ENCODE assay signal across 17 cellular contexts in the genomic region with DNA sequence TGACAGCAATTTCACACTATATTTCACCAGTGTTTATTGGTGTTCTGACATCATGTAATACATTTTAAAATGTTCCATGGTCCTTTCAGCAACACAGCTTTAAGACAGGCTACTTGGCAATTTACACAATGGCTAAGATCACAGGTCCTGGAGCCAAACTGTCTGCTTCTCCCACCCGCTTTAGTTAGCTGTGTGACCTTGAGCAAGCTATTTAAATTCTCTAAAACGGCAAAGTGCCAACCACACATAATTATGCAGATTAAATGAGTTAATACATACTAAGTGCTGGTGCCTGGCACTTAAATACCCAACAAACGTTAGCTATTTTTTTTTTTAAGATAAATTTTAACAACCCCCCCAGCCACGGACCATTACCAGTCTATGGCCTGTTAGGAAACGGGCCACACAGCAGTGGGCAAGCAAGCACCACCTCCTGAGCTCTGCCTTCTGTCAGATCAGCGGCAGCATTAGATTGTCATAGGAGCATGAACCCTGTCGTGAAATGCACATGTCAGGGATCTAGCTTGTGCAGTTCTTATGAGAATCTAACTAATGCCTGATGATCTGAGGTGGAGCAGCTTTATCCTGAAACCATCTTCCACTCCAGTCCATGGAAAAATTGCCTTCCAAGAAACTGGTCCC. TPM values are rescaled to one million over a fixed set of nuclear protein-coding genes. Genes with fewer than 3 reads are reported as not detected.
DNase-seq lines count a peak whose midpoint lies in the region; ATAC-seq and TF ChIP-seq lines count a peak whose summit lies in the region.
"Had no signal": no experiment of that assay in that cellular context is flagged by ENCODE, and none has a peak within 500 bp of the region (broad histone marks: within the 10 kb centered on the region; RNA-seq: fewer than 3 reads in every experiment).

No MANE protein-coding gene starts in this region.

- no peaks in the 10 kb centered on the region for H3K9me2 ChIP-seq in hepatocyte (replicated peaks; ENCODE audit: insufficient read depth)

- no peak overlapping the region for H2AFZ ChIP-seq in hepatocyte

- DNase-seq in cerebellar cortex (ENCODE audit: low spot score), result peak; percentile 75
- DNase-seq in left ventricle myocardium superior, result no peak
- peak; percentile 48 for DNase-seq in testis
- no peak for DNase-seq in hepatocyte (ENCODE audit: low spot score)
- no peak for DNase-seq in lower leg skin (ENCODE audit: low spot score in 2 of 2)
- DNase-seq: AML-193, DMS79 treated with DMSO at 0.1 percent for 48 hours, NCI-H1417 treated with DMSO at 0.1 percent for 48 hours, NCI-H187 treated with DMSO at 0.1 percent for 48 hours, NCI-H2227 treated with DMSO at 0.1 percent for 48 hours, NCI-H510A treated with DMSO at 0.1 percent for 48 hours, NCI-H82, OCI-M1 had no signal

- TF ChIP-seq CTCF in HEK293 (tag by site-specific recombination; IDR thresholded peaks at IDR 0.05) (no peak), testis (IDR thresholded peaks at IDR 0.05) (no peak), hepatocyte (IDR thresholded peaks at IDR 0.05; ENCODE audit: poor library complexity) (no peak), lower leg skin (IDR thresholded peaks at IDR 0.05) (no peak)

- no peak overlapping the region for H3K4me3 ChIP-seq in HEK293 (ENCODE audit: low read depth, low read length)
- no peak overlapping the region for H3K4me3 ChIP-seq in testis
- H3K4me3 ChIP-seq in hepatocyte, result no peak overlapping the region
- H3K4me3 ChIP-seq in lower leg skin (ENCODE audit: low read depth, poor library complexity, severe bottlenecking), result no peak overlapping the region

- TF ChIP-seq POLR2A in testis (IDR thresholded peaks at IDR 0.05), result no peak
- TF ChIP-seq POLR2A in lower leg skin (IDR thresholded peaks at IDR 0.05), result no peak

- WGBS in testis, 2 donors, result 42 to 72% methylated on average over 7 of the region's 7 CpGs
- WGBS in hepatocyte (ENCODE audit: low lambda C conversion rate, missing lambda C conversion rate), result 85% methylated on average over 7 of the region's 7 CpGs
- 72 to 77% methylated on average over 7 of the region's 7 CpGs for WGBS in lower leg skin, 2 donors

- no peaks in the 10 kb centered on the region for H3K4me1 ChIP-seq in HEK293 (ENCODE audit: control insufficient read depth, insufficient read depth, low read length)
- H3K4me1 ChIP-seq in testis, result no peaks in the 10 kb centered on the region
- no peaks in the 10 kb centered on the region for H3K4me1 ChIP-seq in hepatocyte (ENCODE audit: insufficient read depth)

- ATAC-seq in left ventricle myocardium superior (peak; percentile 81), GM18502 (IDR thresholded peaks at IDR 0.05; ENCODE audit: poor library complexity, unreplicated experiment) (no peak)

- H3K27me3 ChIP-seq in testis (no peaks in the 10 kb centered on the region), hepatocyte (no peaks in the 10 kb centered on the region)

- H3K27ac ChIP-seq in HEK293 (ENCODE audit: extremely low read depth, low read depth, low read length), result no peak overlapping the region
- no peak overlapping the region for H3K27ac ChIP-seq in testis
- H3K27ac ChIP-seq in hepatocyte, result no peak overlapping the region
- H3K27ac ChIP-seq: C4-2B, HL-60 had no signal

- no peak overlapping the region for H3K4me2 ChIP-seq in hepatocyte

- peaks cover 69 to 87% of the 10 kb centered on the region in 2 experiments for H3K36me3 ChIP-seq in HEK293 (ENCODE audit: control insufficient read depth in 2 of 2, insufficient read depth in 1 of 2, low read length in 2 of 2)
- no peaks in the 10 kb centered on the region for H3K36me3 ChIP-seq in testis (ENCODE audit: low read depth, missing control alignments)
- H3K36me3 ChIP-seq in hepatocyte (replicated peaks; ENCODE audit: insufficient read depth, low read depth), result no peaks in the 10 kb centered on the region

- CTCF ChIA-PET in HEK293 (lab: Yijun Ruan, JAX), result interaction anchor here (0.5 to 1.3 kb wide), 5 partner anchors 8 to 100 kb away, joined by 3 to 5 read pairs (median 4); no protein-coding TSS in a partner anchor

- POLR2A ChIA-PET in HEK293 (lab: Yijun Ruan, JAX), result no interaction called here

- no peaks in the 10 kb centered on the region for H4K20me1 ChIP-seq in hepatocyte (ENCODE audit: insufficient read depth, poor library complexity, severe bottlenecking)

- H3K79me2 ChIP-seq in hepatocyte, result peaks cover 16% of the 10 kb centered on the region

- H3K9me3 ChIP-seq in HEK293 (ENCODE audit: control insufficient read depth, insufficient read depth, low read depth, low read length) (no peaks in the 10 kb centered on the region), testis (no peaks in the 10 kb centered on the region), hepatocyte (ENCODE audit: low read depth) (no peaks in the 10 kb centered on the region)

- intact Hi-C loops in left ventricle myocardium superior (cut with micrococcal nuclease), result no loop called here
- intact Hi-C loops in testis (cut with DNase I; ENCODE audit: low total_unique reads), result no loop called here
- intact Hi-C loops in lower leg skin (cut with DNase I; ENCODE audit: low total_unique reads), result no loop called here

TF ChIP-seq in HEK293, 187 proteins besides CTCF, POLR2A, EP300 and RAD21:
- TF ChIP-seq SALL2 (tag by site-specific recombination; IDR thresholded peaks at IDR 0.05; ENCODE audit: borderline replicate concordance) (no peak), ZIC2 (tag by site-specific recombination; IDR thresholded peaks at IDR 0.05) (no peak), ZNF473 (tag by site-specific recombination; IDR thresholded peaks at IDR 0.05) (no peak), ZNF664 (tag by site-specific recombination; IDR thresholded peaks at IDR 0.05) (0 out of 2 replicates have a peak, but pooled peaks have one; percentile 59)

RNA-seq across cellular contexts. Expression of a gene that starts 26.9 kb away (rescaled TPM):
- total RNA-seq in left ventricle myocardium superior (433 TPM), testis (100 to 1,000 TPM; 135 to 170 TPM), hepatocyte (167 and 195 TPM in 2 replicates), lower leg skin (100 to 1,000 TPM; 118 to 141 (median 130) TPM)
- polyA plus RNA-seq in testis (ENCODE audit: insufficient read depth, low read depth, low replicate concordance) (265 TPM), hepatocyte (219 and 260 TPM in 2 replicates)

RNA-seq across cellular contexts. Expression of a gene that starts 45.5 kb away (rescaled TPM):
- total RNA-seq in left ventricle myocardium superior, result 16.7 TPM
- 10 to 100 TPM; 44.0 to 50.2 TPM for total RNA-seq in testis
- polyA plus RNA-seq in testis (ENCODE audit: insufficient read depth, low read depth, low replicate concordance), result 45.3 TPM
- total RNA-seq in hepatocyte, result 14.9 and 18.7 TPM in 2 replicates
- polyA plus RNA-seq in hepatocyte, result 33.1 and 34.5 TPM in 2 replicates
- total RNA-seq in lower leg skin, result 10 to 100 TPM; 11.8 to 30.8 (median 16.5) TPM

Comparison
In these comparisons a context has a peak if more than half of its experiments do, and no peak if none do; other contexts are left out.
1. DNase-seq: peak in cerebellar cortex (single experiment) and testis (single experiment); none in left ventricle myocardium superior (single experiment), hepatocyte (single experiment) and lower leg skin (0 of 2).